In genomic region chr11:112227002-112227401, GRCh38 we compare ENCODE assay signal across 8 cellular contexts. TPM values are rescaled to one million over a fixed set of nuclear protein-coding genes. Genes with fewer than 3 reads are reported as not detected.
A peak's percentile ranks its signal among the peaks of the same experiment; 100 is the strongest.
DNase-seq lines count a peak whose midpoint lies in the region; ATAC-seq and TF ChIP-seq lines count a peak whose summit lies in the region.

No MANE protein-coding gene starts in this region.

- DNase-seq in Caki2 (ENCODE audit: low read depth) (peak; percentile 22), LHCN-M2 (ENCODE audit: low read depth) (peak; percentile 32), MCF 10A (ENCODE audit: unreplicated experiment) (no peak), tibial artery (no peak), NCI-H2029 treated with DMSO at 0.1 percent for 48 hours (lab: John Stamatoyannopoulos, UW) (no peak), NCI-H2081 (lab: John Stamatoyannopoulos, UW) (no peak)

- no TSS peak for BruUV-seq in MCF 10A (replicated peaks; lab: Mats Ljungman, UMichigan)

- no peak for TF ChIP-seq CTCF in MCF 10A (IDR thresholded peaks at IDR 0.05; ENCODE audit: unreplicated experiment)
- TF ChIP-seq CTCF in liver (IDR thresholded peaks at IDR 0.05; ENCODE audit: low read depth, low read length, missing input control), result no peak
- no peak for TF ChIP-seq CTCF in tibial artery (IDR thresholded peaks at IDR 0.05)

- peak; percentile 3 to 6 for TF ChIP-seq RAD21 in liver (IDR thresholded peaks at IDR 0.05)

- peak overlapping the region; percentile 60 to 82 (median 61) for H3K4me3 ChIP-seq in liver (ENCODE audit: low read depth in 1 of 3, low read length in 3 of 3)
- H3K4me3 ChIP-seq in tibial artery, result peak overlapping the region; percentile 80 to 85

- peaks cover 16% of the 10 kb centered on the region for H3K4me1 Mint-ChIP-seq in MCF 10A (ENCODE audit: insufficient read depth, unreplicated experiment)

- ATAC-seq in HG02973 (IDR thresholded peaks at IDR 0.05; ENCODE audit: unreplicated experiment), result no peak

- H3K9me3 ChIP-seq in liver (ENCODE audit: control insufficient read depth in 4 of 4, low read length in 3 of 4) (no peaks in the 10 kb centered on the region), tibial artery (no peaks in the 10 kb centered on the region)

- H3K4me3 Mint-ChIP-seq in MCF 10A (ENCODE audit: unreplicated experiment), result peak overlapping the region; percentile 88

- H3K27ac Mint-ChIP-seq in MCF 10A (ENCODE audit: low read depth, unreplicated experiment), result peak overlapping the region; percentile 96

- H3K36me3 Mint-ChIP-seq in MCF 10A (ENCODE audit: insufficient read depth, unreplicated experiment), result peaks cover 48% of the 10 kb centered on the region

- H3K36me3 ChIP-seq in liver (ENCODE audit: control insufficient read depth in 4 of 4, insufficient read depth in 3 of 4, low read depth in 1 of 4, low read length in 3 of 4), result peaks cover 5 to 31% (median 19%) of the 10 kb centered on the region in 4 donors
- H3K36me3 ChIP-seq in tibial artery, result peaks cover 19 to 33% (median 24%) of the 10 kb centered on the region in 3 donors

- peaks cover 14 to 39% (median 23%) of the 10 kb centered on the region in 4 donors for H3K4me1 ChIP-seq in liver (ENCODE audit: control insufficient read depth in 4 of 4, insufficient read depth in 4 of 4, low read length in 3 of 4)
- peaks cover 0 to 18% (median 10%) of the 10 kb centered on the region in 4 donors for H3K4me1 ChIP-seq in tibial artery

- in situ Hi-C loops in Caki2 (cut with HindIII; ENCODE audit: low pct_unique_long_range_greater_than_20kb, low sequenced_read_pairs), result no loop called here

- POLR2A ChIA-PET in MCF 10A (lab: Yijun Ruan, JAX), result interaction anchor here (0.6 to 2.4 kb wide), 25 partner anchors 14 to 289 kb away, joined by 3 to 17 read pairs (median 4); partner anchors contain the start of genes IL18, PLET1, SDHD and TIMM8B

- WGBS in liver, result 13% methylated on average over 12 of the region's 12 CpGs

- CTCF ChIA-PET in MCF 10A (lab: Yijun Ruan, JAX), result interaction anchor here (0.5 to 15.5 kb wide), 5 partner anchors 18 to 214 kb away, joined by 4 to 428 read pairs (median 4); no protein-coding TSS in a partner anchor

- intact Hi-C loops in MCF 10A (cut with micrococcal nuclease), result loop anchor here (10.0 kb wide), 3 partner anchors 328 to 888 kb away; no protein-coding TSS in a partner anchor
- intact Hi-C loops in tibial artery (cut with DNase I; ENCODE audit: low total_unique reads), result no loop called here

- H3K9ac ChIP-seq in liver (ENCODE audit: low read depth in 1 of 2, low read length in 2 of 2), result peak overlapping the region; percentile 65 to 97

- no peaks in the 10 kb centered on the region for H3K27me3 Mint-ChIP-seq in MCF 10A (ENCODE audit: insufficient read depth, unreplicated experiment)

- H3K27ac ChIP-seq in liver (ENCODE audit: low read depth in 1 of 2, low read length in 2 of 2), result peak overlapping the region; percentile 96 to 97
- H3K27ac ChIP-seq in tibial artery, result peak overlapping the region; percentile 95

- no peaks in the 10 kb centered on the region for H3K27me3 ChIP-seq in liver (ENCODE audit: control insufficient read depth in 4 of 4, insufficient read depth in 4 of 4, low read length in 3 of 4)
- H3K27me3 ChIP-seq in tibial artery, result no peaks in the 10 kb centered on the region

- H3K9me3 Mint-ChIP-seq in MCF 10A (ENCODE audit: unreplicated experiment), result no peaks in the 10 kb centered on the region

TF ChIP-seq in liver, 16 proteins besides CTCF, POLR2A, EP300 and RAD21:
- peak; percentile 29 for TF ChIP-seq TAF1 (conservative IDR thresholded peaks at IDR 0.05)
- no peak for TF ChIP-seq ZBTB33 (IDR thresholded peaks at IDR 0.05)

RNA-seq across cellular contexts. Expression of gene PTS, which starts 0.8 kb away (rescaled TPM):
- 30.1 and 70.3 TPM in 2 replicates for total RNA-seq in Caki2 (2014; rRNA removed; shearing (Covaris generic); ENCODE audit: low replicate concordance)
- total RNA-seq in LHCN-M2 (2014; rRNA removed), result 28.3 and 30.1 TPM in 2 replicates
- polyA plus RNA-seq in LHCN-M2 (2012), result 26.1 TPM
- 68.3 and 79.4 TPM in 2 replicates for total RNA-seq in MCF 10A (2022)
- 10 to 100 TPM; 11.3 to 59.5 TPM for total RNA-seq in liver
- polyA plus RNA-seq in liver, result 100 to 1,000 TPM in 1 of 2 donors, 10 to 100 TPM in 1; 39.6 to 106 TPM

RNA-seq across cellular contexts. Expression of gene PLET1, which starts 33.7 kb away (rescaled TPM):
- total RNA-seq in Caki2 (2014; rRNA removed; shearing (Covaris generic); ENCODE audit: low replicate concordance), result not detected in 2 replicates
- total RNA-seq in LHCN-M2 (2014; rRNA removed) (not detected in 2 replicates), MCF 10A (2022) (not detected in 2 replicates), liver (not detected)
- polyA plus RNA-seq in LHCN-M2 (2012), result not detected
- polyA plus RNA-seq in liver, result not detected

RNA-seq across cellular contexts. Expression of gene BCO2, which starts 51.7 kb away (rescaled TPM):
- 8.1 and 8.9 TPM in 2 replicates for total RNA-seq in Caki2 (2014; rRNA removed; shearing (Covaris generic); ENCODE audit: low replicate concordance)
- 0.19 and 0.23 TPM in 2 replicates for total RNA-seq in LHCN-M2 (2014; rRNA removed)
- 0.13 TPM for polyA plus RNA-seq in LHCN-M2 (2012)
- 0.93 TPM in 1 of 2 replicates, not detected in the other for total RNA-seq in MCF 10A (2022)
- total RNA-seq in liver, result 100 to 1,000 TPM in 1 of 2 donors, under 1 TPM in 1; 0.70 to 190 TPM
- 100 to 1,000 TPM in 1 of 2 donors, 10 to 100 TPM in 1; 24.4 to 133 TPM for polyA plus RNA-seq in liver

RNA-seq across cellular contexts. Expression of gene TEX12, which starts 59.8 kb away (rescaled TPM):
- total RNA-seq in Caki2 (2014; rRNA removed; shearing (Covaris generic); ENCODE audit: low replicate concordance), result not detected in 2 replicates
- not detected in 2 replicates for total RNA-seq in LHCN-M2 (2014; rRNA removed)
- polyA plus RNA-seq in LHCN-M2 (2012), result not detected
- total RNA-seq in MCF 10A (2022), result not detected in 2 replicates
- total RNA-seq in liver, result under 1 TPM in 1 of 2 donors, not detected in 1; 0.42 TPM
- polyA plus RNA-seq in liver, result under 1 TPM; 0.07 to 0.29 TPM

Comparison
In these comparisons a context has a peak if more than half of its experiments do, and no peak if none do; other contexts are left out.
1. DNase-seq: peak in Caki2 (single experiment) and LHCN-M2 (single experiment); none in MCF 10A (single experiment), tibial artery (0 of 2), NCI-H2029 treated with DMSO at 0.1 percent for 48 hours (single experiment) and NCI-H2081 (0 of 2).